ENCODE assay signal across 12 cellular contexts in genomic region chr13:106530907-106531520, GRCh38. TPM values are rescaled to one million over a fixed set of nuclear protein-coding genes. Genes with fewer than 3 reads are reported as not detected.
DNase-seq lines count a peak whose midpoint lies in the region; ATAC-seq and TF ChIP-seq lines count a peak whose summit lies in the region.
"Had no signal": no experiment of that assay in that cellular context is flagged by ENCODE, and none has a peak within 500 bp of the region (broad histone marks: within the 10 kb centered on the region; RNA-seq: fewer than 3 reads in every experiment).

No MANE protein-coding gene starts in this region.

- H3K36me3 ChIP-seq in GM23338 (ENCODE audit: insufficient read depth) (no peaks in the 10 kb centered on the region), iPS-18a (ENCODE audit: control insufficient read depth, low read depth, low read length) (no peaks in the 10 kb centered on the region), prostate gland (no peaks in the 10 kb centered on the region), SK-N-SH (replicated peaks in 1 of 2; ENCODE audit: control insufficient read depth in 1 of 2, insufficient read depth in 2 of 2, low read length in 1 of 2) (no peaks in the 10 kb centered on the region)

- intact Hi-C loops in prostate gland (cut with DNase I): loop anchor here (10.0 kb wide), 2 partner anchors 384 to 604 kb away; no protein-coding TSS in a partner anchor

- H3K27me3 Mint-ChIP-seq in GM23338 (ENCODE audit: insufficient read depth, low read depth, poor library complexity): peaks cover 17% of the 10 kb centered on the region

- DNase-seq in GM23338 (ENCODE audit: low spot score) (no peak), astrocyte of the hippocampus (ENCODE audit: low read depth, low spot score) (peak; percentile 60), prostate gland (ENCODE audit: low spot score) (no peak), NCI-H524 (lab: John Stamatoyannopoulos, UW) (no peak), SK-N-SH (no peak)
- DNase-seq: activated B cell treated with CpG ODN at 0.5 μM for 24 hours; activated effector memory CD4-positive, alpha-beta T cell treated with anti-CD3 and anti-CD28 coated beads, Interleukin-2, amount 50 U/mL, for 16 hours; stimulated activated naive CD8-positive, alpha-beta T cell treated with anti-CD3 and anti-CD28 coated beads, Interleukin-15, Interleukin-2, amounts not matched to agents 100 U/mL and 50 U/mL, for 24 hours had no signal

- peak overlapping the region; percentile 51; the same call in 1 of the 3 replicates for H3K4me3 Mint-ChIP-seq in GM23338
- H3K4me3 Mint-ChIP-seq: activated B cell treated with CpG ODN at 0.5 μM for 24 hours had no signal

- TF ChIP-seq POLR2A in prostate gland (IDR thresholded peaks at IDR 0.05): no peak

- TF ChIP-seq EP300 in SK-N-SH (IDR thresholded peaks at IDR 0.05; ENCODE audit: borderline replicate concordance in 1 of 2, low read depth in 1 of 2, low read length in 1 of 2): no peak

- CTCF ChIA-PET in SK-N-SH (lab: Yijun Ruan, JAX): interaction anchor here (7.1 kb wide), 1 partner anchor 1959 kb away, joined by 58 read pairs; no protein-coding TSS in a partner anchor

- no peak for ATAC-seq in GM23338
- ATAC-seq in GM19351 (IDR thresholded peaks at IDR 0.05; ENCODE audit: unreplicated experiment): no peak
- ATAC-seq in HG02610 (IDR thresholded peaks at IDR 0.05; ENCODE audit: unreplicated experiment): no peak
- ATAC-seq: stimulated activated naive CD8-positive, alpha-beta T cell treated with anti-CD3 and anti-CD28 coated beads, Interleukin-15, Interleukin-2, amounts not matched to agents 100 U/mL and 50 U/mL, for 24 hours had no signal

- no peaks in the 10 kb centered on the region; the same call in 2 of the 3 replicates for H3K36me3 Mint-ChIP-seq in GM23338 (ENCODE audit: low read depth)

- WGBS in prostate gland: 50% methylated on average over 8 of the region's 8 CpGs
- WGBS in SK-N-SH (ENCODE audit: low lambda C conversion rate): 92% methylated on average over 8 of the region's 8 CpGs

- POLR2A ChIA-PET in SK-N-SH (lab: Yijun Ruan, JAX): interaction anchor here (0.9 kb wide), 1 partner anchor 9 kb away, joined by 3 read pairs; no protein-coding TSS in a partner anchor

- peaks cover 66% of the 10 kb centered on the region for H3K4me1 ChIP-seq in GM23338 (ENCODE audit: insufficient read depth)
- peaks cover 69% of the 10 kb centered on the region for H3K4me1 ChIP-seq in iPS-18a (ENCODE audit: control insufficient read depth, low read depth, low read length)
- H3K4me1 ChIP-seq in prostate gland (replicated peaks): no peaks in the 10 kb centered on the region
- H3K4me1 ChIP-seq in SK-N-SH (ENCODE audit: control insufficient read depth in 1 of 2, insufficient read depth in 2 of 2, low read depth in 1 of 2, low read length in 1 of 2): peaks cover 0 to 34% of the 10 kb centered on the region in 2 experiments; a peak in 2 of 4 replicates

- H3K9me3 ChIP-seq in iPS-18a (ENCODE audit: control insufficient read depth, low read depth, low read length) (no peaks in the 10 kb centered on the region), prostate gland (no peaks in the 10 kb centered on the region), SK-N-SH (no peaks in the 10 kb centered on the region)

- H3K79me2 ChIP-seq in GM23338 (replicated peaks; ENCODE audit: insufficient read depth) (peaks cover 65% of the 10 kb centered on the region), SK-N-SH (ENCODE audit: insufficient read depth) (peaks cover 29% of the 10 kb centered on the region; the same call in 1 of the 2 replicates)

- peak overlapping the region; percentile 7; the same call in 1 of the 2 replicates for H3K27ac ChIP-seq in GM23338 (ENCODE audit: low read depth)
- H3K27ac ChIP-seq in iPS-18a (ENCODE audit: low read length): no peak overlapping the region
- peak overlapping the region; percentile 29 to 42 for H3K27ac ChIP-seq in prostate gland
- H3K27ac ChIP-seq in SK-N-SH (ENCODE audit: low read depth in 2 of 2, low read length in 1 of 2): no peak overlapping the region
- H3K27ac ChIP-seq: C4-2B had no signal

- H4K20me1 ChIP-seq in GM23338 (replicated peaks; ENCODE audit: insufficient read depth) (peaks cover 3% of the 10 kb centered on the region; the same call in 1 of the 2 replicates), SK-N-SH (ENCODE audit: insufficient read depth) (no peaks in the 10 kb centered on the region; the same call in 1 of the 2 replicates)

- peak overlapping the region; percentile 78 for H3K4me2 ChIP-seq in GM23338
- H3K4me2 ChIP-seq in SK-N-SH: no peak overlapping the region

- H3K27ac Mint-ChIP-seq in GM23338: no peak overlapping the region
- H3K27ac Mint-ChIP-seq: activated B cell treated with CpG ODN at 0.5 μM for 24 hours had no signal

- H3K4me1 Mint-ChIP-seq in GM23338: peaks cover 66% of the 10 kb centered on the region

- peaks cover 34% of the 10 kb centered on the region for H3K27me3 ChIP-seq in GM23338 (ENCODE audit: insufficient read depth)
- H3K27me3 ChIP-seq in iPS-18a (ENCODE audit: control insufficient read depth, insufficient read depth, low read length): peaks cover 42% of the 10 kb centered on the region
- H3K27me3 ChIP-seq in prostate gland (replicated peaks; ENCODE audit: insufficient read depth): no peaks in the 10 kb centered on the region
- no peaks in the 10 kb centered on the region for H3K27me3 ChIP-seq in SK-N-SH (ENCODE audit: insufficient read depth)

- H3K9me2 ChIP-seq in GM23338 (ENCODE audit: insufficient read depth) (no peaks in the 10 kb centered on the region), SK-N-SH (no peaks in the 10 kb centered on the region)

- no peak for TF ChIP-seq CTCF in GM23338 (conservative IDR thresholded peaks at IDR 0.05; ENCODE audit: low read depth in 2 of 2)
- no peak for TF ChIP-seq CTCF in prostate gland (IDR thresholded peaks at IDR 0.05)
- TF ChIP-seq CTCF in SK-N-SH (IDR thresholded peaks at IDR 0.05): no peak

- H3F3A ChIP-seq in GM23338 (replicated peaks; ENCODE audit: low read depth): no peaks in the 10 kb centered on the region
- peaks cover 2% of the 10 kb centered on the region for H3F3A ChIP-seq in SK-N-SH (replicated peaks; ENCODE audit: insufficient read depth)

- H2AFZ ChIP-seq in GM23338 (no peak overlapping the region), SK-N-SH (ENCODE audit: low read depth) (no peak overlapping the region)

- no peaks in the 10 kb centered on the region; the same call in 2 of the 3 replicates for H3K9me3 Mint-ChIP-seq in GM23338
- H3K9me3 Mint-ChIP-seq: activated B cell treated with CpG ODN at 0.5 μM for 24 hours had no signal

- peak overlapping the region; percentile 21; the same call in 1 of the 2 replicates for H3K4me3 ChIP-seq in GM23338
- H3K4me3 ChIP-seq in iPS-18a (ENCODE audit: low read length): peak overlapping the region; percentile 94
- peak overlapping the region in 1 of 2 donors; percentile 1 for H3K4me3 ChIP-seq in prostate gland
- peak overlapping the region in 1 of 2 experiments; percentile 17; a peak in 1 of 4 replicates for H3K4me3 ChIP-seq in SK-N-SH (ENCODE audit: low read depth in 2 of 2, low read length in 1 of 2)

- no peak for TF ChIP-seq RAD21 in SK-N-SH (IDR thresholded peaks at IDR 0.05; ENCODE audit: low read length)

- H3K9ac ChIP-seq in iPS-18a (ENCODE audit: low read length) (no peak overlapping the region), SK-N-SH (no peak overlapping the region)

TF ChIP-seq in SK-N-SH, 30 proteins besides CTCF, POLR2A, EP300 and RAD21 (continues in another document):
- TF ChIP-seq GATA2 (CRISPR knock-in tag; IDR thresholded peaks at IDR 0.05) (no peak), POLR2AphosphoS5 (IDR thresholded peaks at IDR 0.05; ENCODE audit: low read depth, low read length) (no peak), IRF3 (IDR thresholded peaks at IDR 0.05; ENCODE audit: low read depth, low read length) (no peak), TEAD4 (IDR thresholded peaks at IDR 0.05; ENCODE audit: borderline replicate concordance, insufficient read depth) (no peak), GABPA (IDR thresholded peaks at IDR 0.05; ENCODE audit: low read depth) (no peak), MEF2A (IDR thresholded peaks at IDR 0.05; ENCODE audit: borderline replicate concordance, low read depth) (no peak), TAF1 (IDR thresholded peaks at IDR 0.05; ENCODE audit: borderline replicate concordance, low read depth, low read length) (no peak), RFX5 (IDR thresholded peaks at IDR 0.05; ENCODE audit: low read length) (no peak), EZH2phosphoT487 (IDR thresholded peaks at IDR 0.05; ENCODE audit: borderline replicate concordance, low read depth) (no peak)
- TF ChIP-seq, protein P1, sequence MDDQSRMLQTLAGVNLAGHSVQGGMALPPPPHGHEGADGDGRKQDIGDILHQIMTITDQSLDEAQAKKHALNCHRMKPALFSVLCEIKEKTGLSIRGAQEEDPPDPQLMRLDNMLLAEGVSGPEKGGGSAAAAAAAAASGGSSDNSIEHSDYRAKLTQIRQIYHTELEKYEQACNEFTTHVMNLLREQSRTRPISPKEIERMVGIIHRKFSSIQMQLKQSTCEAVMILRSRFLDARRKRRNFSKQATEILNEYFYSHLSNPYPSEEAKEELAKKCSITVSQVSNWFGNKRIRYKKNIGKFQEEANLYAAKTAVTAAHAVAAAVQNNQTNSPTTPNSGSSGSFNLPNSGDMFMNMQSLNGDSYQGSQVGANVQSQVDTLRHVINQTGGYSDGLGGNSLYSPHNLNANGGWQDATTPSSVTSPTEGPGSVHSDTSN (IDR thresholded peaks at IDR 0.05): no peak

RNA-seq across cellular contexts. Expression of gene EFNB2, which starts 4.4 kb away (rescaled TPM):
- 8.3 and 10.9 TPM in 2 replicates for total RNA-seq in GM23338 (2014; rRNA removed; shearing (Covaris generic))
- polyA plus RNA-seq in GM23338 (2016; fragmentation: Nextera tagmentation; extraction: Ambion mirVana) (5.5 and 5.7 TPM in 2 replicates), SK-N-SH (2012; rRNA removed) (2.8 and 3.0 TPM in 2 replicates)
- 10 to 100 TPM; 46.1 to 52.4 TPM for total RNA-seq in prostate gland
- 3.7 and 4.4 TPM in 2 replicates for polyA plus RNA-seq in SK-N-SH (2012; cell fraction: cytosol; rRNA removed)
- polyA plus RNA-seq in SK-N-SH (2012; cell fraction: nucleus; rRNA removed): 2.7 and 3.6 TPM in 2 replicates

RNA-seq across cellular contexts. Expression of gene ARGLU1, which starts 36.9 kb away (rescaled TPM):
- 92.2 and 108 TPM in 2 replicates for total RNA-seq in GM23338 (2014; rRNA removed; shearing (Covaris generic))
- polyA plus RNA-seq in GM23338 (2016; fragmentation: Nextera tagmentation; extraction: Ambion mirVana) (159 and 166 TPM in 2 replicates), SK-N-SH (2012; rRNA removed) (101 and 124 TPM in 2 replicates)
- total RNA-seq in prostate gland: 10 to 100 TPM; 52.1 to 95.9 TPM
- polyA plus RNA-seq in SK-N-SH (2012; cell fraction: cytosol; rRNA removed): 44.7 and 72.0 TPM in 2 replicates
- polyA plus RNA-seq in SK-N-SH (2012; cell fraction: nucleus; rRNA removed): 644 and 785 TPM in 2 replicates

Comparison
In these comparisons a context has a peak if more than half of its experiments do, and no peak if none do; other contexts are left out.
1. H3K27ac ChIP-seq: peak in GM23338 (single experiment) and prostate gland (2 of 2); none in iPS-18a (single experiment) and SK-N-SH (0 of 2).